In the genomic region with DNA sequence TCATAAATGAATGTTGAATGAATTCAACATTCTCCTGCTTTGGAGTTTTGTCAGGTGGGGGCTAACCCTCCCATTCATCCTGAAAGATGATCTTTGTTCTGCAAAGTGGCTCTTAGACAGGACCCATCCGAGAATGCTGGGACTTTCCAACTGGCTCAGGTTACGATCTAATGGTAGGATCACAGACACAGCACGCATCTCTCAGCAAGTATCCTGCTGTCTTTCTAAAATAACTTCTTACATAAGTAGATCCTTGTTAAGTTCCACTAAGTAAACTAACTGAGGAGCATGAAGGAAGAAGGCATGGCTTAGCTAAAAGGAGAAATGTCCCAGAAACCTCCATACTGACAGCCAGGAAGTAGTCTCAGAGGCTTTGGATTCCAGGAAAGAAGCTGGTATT, we compare ENCODE assay signal across 11 cellular contexts. TPM values are rescaled to one million over a fixed set of nuclear protein-coding genes. Genes with fewer than 3 reads are reported as not detected.
DNase-seq lines count a peak whose midpoint lies in the region; ATAC-seq and TF ChIP-seq lines count a peak whose summit lies in the region.
"Had no signal": no experiment of that assay in that cellular context is flagged by ENCODE, and none has a peak within 500 bp of the region (broad histone marks: within the 10 kb centered on the region; RNA-seq: fewer than 3 reads in every experiment).

No MANE protein-coding gene starts in this region.

- peak; percentile 63 for DNase-seq in NCI-H510A treated with DMSO at 0.1 percent for 48 hours (lab: John Stamatoyannopoulos, UW)
- DNase-seq in NCI-H510A (lab: John Stamatoyannopoulos, UW): no peak
- no peak for DNase-seq in caudate nucleus (lab: John Stamatoyannopoulos, UW)
- no peak for DNase-seq in lower lobe of right lung
- no peak for DNase-seq in vagina (ENCODE audit: extremely low spot score in 2 of 2)
- no peak for DNase-seq in NCI-H1048 (lab: John Stamatoyannopoulos, UW)
- DNase-seq in DMS114 treated with DMSO at 0.1 percent for 48 hours (lab: John Stamatoyannopoulos, UW; ENCODE audit: unreplicated experiment): no peak
- DNase-seq in SKM-1 (lab: John Stamatoyannopoulos, UW; ENCODE audit: unreplicated experiment): no peak
- DNase-seq: NCI-H446 treated with DMSO at 0.1 percent for 48 hours had no signal

- H3K36me3 ChIP-seq in lower lobe of right lung (no peaks in the 10 kb centered on the region), vagina (no peaks in the 10 kb centered on the region)

- H3K9me3 ChIP-seq in lower lobe of right lung (no peaks in the 10 kb centered on the region), vagina (peaks cover 5% of the 10 kb centered on the region)

- ATAC-seq in lower lobe of right lung: peak; percentile 51 to 52
- ATAC-seq: HCT116 had no signal

- no peak overlapping the region for H3K4me3 ChIP-seq in lower lobe of right lung
- no peak overlapping the region for H3K4me3 ChIP-seq in vagina

- H3K27ac ChIP-seq in caudate nucleus (ENCODE audit: low read depth, low read length) (peak overlapping the region; percentile 67), lower lobe of right lung (peak overlapping the region; percentile 80), vagina (peak overlapping the region; percentile 75)
- H3K27ac ChIP-seq: C4-2B had no signal

- H3K27me3 ChIP-seq in lower lobe of right lung (ENCODE audit: low read depth) (no peaks in the 10 kb centered on the region), vagina (no peaks in the 10 kb centered on the region)

- TF ChIP-seq CTCF in lower lobe of right lung (IDR thresholded peaks at IDR 0.05) (no peak), vagina (IDR thresholded peaks at IDR 0.05) (no peak)

- intact Hi-C loops in lower lobe of right lung (cut with DNase I) (no loop called here), vagina (cut with DNase I) (no loop called here)

- no peak for TF ChIP-seq POLR2A in vagina (IDR thresholded peaks at IDR 0.05)

- H3K4me1 ChIP-seq in lower lobe of right lung (peaks cover 41% of the 10 kb centered on the region), vagina (peaks cover 36% of the 10 kb centered on the region)

RNA-seq across cellular contexts. Expression of a gene that starts 23.7 kb away (rescaled TPM):
- total RNA-seq in lower lobe of right lung (273 TPM), vagina (30.0 TPM)

RNA-seq across cellular contexts. Expression of a gene that starts 26.0 kb away (rescaled TPM):
- not detected for total RNA-seq in lower lobe of right lung
- not detected for total RNA-seq in vagina

RNA-seq across cellular contexts. Expression of a gene that starts 54.0 kb away (rescaled TPM):
- total RNA-seq in lower lobe of right lung (0.44 TPM), vagina (2.0 TPM)
